ENCODE assay signal across 12 cellular contexts in genomic region chr7:21923663-21924062, GRCh38. TPM values are rescaled to one million over a fixed set of nuclear protein-coding genes. Genes with fewer than 3 reads are reported as not detected.
DNase-seq lines count a peak whose midpoint lies in the region; ATAC-seq, FAIRE-seq and TF ChIP-seq lines count a peak whose summit lies in the region.
"Had no signal": no experiment of that assay in that cellular context is flagged by ENCODE, and none has a peak within 500 bp of the region (broad histone marks: within the 10 kb centered on the region; RNA-seq: fewer than 3 reads in every experiment).

No MANE protein-coding gene starts in this region.

- no peak for TF ChIP-seq POLR2A in endothelial cell of umbilical vein (IDR thresholded peaks at IDR 0.05; ENCODE audit: low read depth, low read length)

- H3K4me3 ChIP-seq in Karpas-422 (ENCODE audit: low read length) = no peak overlapping the region
- no peak overlapping the region for H3K4me3 ChIP-seq in endothelial cell of umbilical vein (replicated peaks in 1 of 3; ENCODE audit: insufficient read depth in 1 of 3, low read depth in 1 of 3, low read length in 3 of 3)
- no peak overlapping the region for H3K4me3 ChIP-seq in aorta (ENCODE audit: low read length in 2 of 2)

- H2AFZ ChIP-seq in Karpas-422 (ENCODE audit: low read length) (no peak overlapping the region), endothelial cell of umbilical vein (ENCODE audit: low read depth, low read length) (peak overlapping the region; percentile 59)

- H3K4me1 ChIP-seq in Karpas-422 (ENCODE audit: low read length) (peaks cover 89% of the 10 kb centered on the region), endothelial cell of umbilical vein (ENCODE audit: control insufficient read depth, extremely low read depth, insufficient read depth, low read length) (peaks cover 24% of the 10 kb centered on the region), aorta (ENCODE audit: control insufficient read depth in 1 of 2, insufficient read depth in 2 of 2, low read length in 2 of 2) (no peaks in the 10 kb centered on the region)

- no peak overlapping the region for H3K4me3 Mint-ChIP-seq in stimulated activated naive CD8-positive, alpha-beta T cell treated with anti-CD3 and anti-CD28 coated beads, Interleukin-15, amount 100 ng/mL, for 72 hours
- H3K4me3 Mint-ChIP-seq: activated CD8-positive, alpha-beta memory T cell treated with anti-CD3 and anti-CD28 coated beads, Interleukin-2, amount 10 ng/mL, durations not matched to agents 7 days and 5 days; T-helper 17 cell had no signal

- intact Hi-C loops in endothelial cell of umbilical vein (cut with micrococcal nuclease) (loop anchor here (1.0 kb wide), 2 partner anchors 11 to 16 kb away; no protein-coding TSS in a partner anchor), aorta (cut with DNase I) (no loop called here)

- peaks cover 0 to 7% of the 10 kb centered on the region in 2 donors for H3K9me3 Mint-ChIP-seq in stimulated activated naive CD8-positive, alpha-beta T cell treated with anti-CD3 and anti-CD28 coated beads, Interleukin-15, amount 100 ng/mL, for 72 hours

- DNase-seq in A172 (ENCODE audit: low spot score) (peak; percentile 51), Karpas-422 (peak; percentile 53), NCI-H526 (lab: John Stamatoyannopoulos, UW) (peak; percentile 45 to 62), endothelial cell of umbilical vein (ENCODE audit: low read depth, low spot score) (peak; percentile 87), aorta (no peak), SKM-1 treated with dmso at 0.1 percent for 144 hours (lab: John Stamatoyannopoulos, UW; ENCODE audit: unreplicated experiment) (no peak), NCI-H226 (no peak)
- no peak for DNase-seq in stimulated activated naive CD8-positive, alpha-beta T cell treated with anti-CD3 and anti-CD28 coated beads, Interleukin-15, amount 100 ng/mL, for 72 hours
- DNase-seq: activated CD8-positive, alpha-beta memory T cell treated with anti-CD3 and anti-CD28 coated beads, Interleukin-2, amount 10 ng/mL, durations not matched to agents 7 days and 5 days; T-helper 17 cell had no signal

- H3K27me3 ChIP-seq in Karpas-422 (ENCODE audit: low read length) (no peaks in the 10 kb centered on the region), endothelial cell of umbilical vein (ENCODE audit: control insufficient read depth in 2 of 2, insufficient read depth in 2 of 2, low read length in 2 of 2) (no peaks in the 10 kb centered on the region), aorta (ENCODE audit: control insufficient read depth in 1 of 2, insufficient read depth in 2 of 2, low read length in 1 of 2) (no peaks in the 10 kb centered on the region)

- peaks cover 100% of the 10 kb centered on the region for H3K79me2 ChIP-seq in Karpas-422 (ENCODE audit: low read length)
- H3K79me2 ChIP-seq in endothelial cell of umbilical vein (ENCODE audit: control insufficient read depth, insufficient read depth, low read length) = peaks cover 83% of the 10 kb centered on the region

- no peak overlapping the region for H3K27ac Mint-ChIP-seq in stimulated activated naive CD8-positive, alpha-beta T cell treated with anti-CD3 and anti-CD28 coated beads, Interleukin-15, amount 100 ng/mL, for 72 hours
- H3K27ac Mint-ChIP-seq: activated CD8-positive, alpha-beta memory T cell treated with anti-CD3 and anti-CD28 coated beads, Interleukin-2, amount 10 ng/mL, durations not matched to agents 7 days and 5 days had no signal

- no peaks in the 10 kb centered on the region for H3K9me2 ChIP-seq in Karpas-422 (replicated peaks; ENCODE audit: insufficient read depth, low read length)

- POLR2A ChIA-PET in endothelial cell of umbilical vein (lab: Charles Lee) = interaction anchor here (1.0 kb wide), 1 partner anchor 21 kb away, joined by 5 read pairs; no protein-coding TSS in a partner anchor

- H4K20me1 ChIP-seq in Karpas-422 (ENCODE audit: insufficient read depth, low read depth, low read length) (peaks cover 5% of the 10 kb centered on the region; the same call in 1 of the 2 replicates), endothelial cell of umbilical vein (replicated peaks; ENCODE audit: control insufficient read depth, extremely low read depth, insufficient read depth, low read length) (no peaks in the 10 kb centered on the region)

- H3K27ac ChIP-seq in Karpas-422 (ENCODE audit: low read length) = peak overlapping the region; percentile 99
- peak overlapping the region; percentile 56 for H3K27ac ChIP-seq in endothelial cell of umbilical vein (ENCODE audit: insufficient read depth, low read depth, low read length)
- H3K27ac ChIP-seq in aorta (ENCODE audit: low read depth in 1 of 2, low read length in 2 of 2) = no peak overlapping the region

- no TSS peak for BruUV-seq in endothelial cell of umbilical vein (replicated peaks; lab: Mats Ljungman, UMichigan)

- H3K4me1 Mint-ChIP-seq in stimulated activated naive CD8-positive, alpha-beta T cell treated with anti-CD3 and anti-CD28 coated beads, Interleukin-15, amount 100 ng/mL, for 72 hours = peaks cover 15% of the 10 kb centered on the region
- H3K4me1 Mint-ChIP-seq: T-helper 17 cell had no signal

- H3K9me1 ChIP-seq in endothelial cell of umbilical vein (replicated peaks; ENCODE audit: control insufficient read depth, extremely low read depth, insufficient read depth, low read length) = no peaks in the 10 kb centered on the region

- H3K36me3 ChIP-seq in Karpas-422 (ENCODE audit: insufficient read depth, low read length) (peaks cover 18% of the 10 kb centered on the region), endothelial cell of umbilical vein (ENCODE audit: control insufficient read depth in 2 of 2, extremely low read depth in 1 of 2, insufficient read depth in 2 of 2, low read length in 2 of 2) (no peaks in the 10 kb centered on the region), aorta (ENCODE audit: control insufficient read depth in 1 of 2, insufficient read depth in 2 of 2, low read length in 1 of 2) (no peaks in the 10 kb centered on the region)

- H3K9ac ChIP-seq in Karpas-422 (ENCODE audit: low read length) (peak overlapping the region; percentile 32), endothelial cell of umbilical vein (replicated peaks; ENCODE audit: extremely low read depth, insufficient read depth, low read length) (peak overlapping the region; percentile 21)

- dilution Hi-C loops in endothelial cell of umbilical vein (cut with MboI; ENCODE audit: extremely low pct_ligation_motif_present, low sequenced_read_pairs) = no loop called here

- CTCF ChIA-PET in endothelial cell of umbilical vein (lab: Charles Lee) = interaction anchor here (0.7 to 1.5 kb wide), 6 partner anchors 16 to 1619 kb away, joined by 3 to 8 read pairs (median 4); partner anchors contain the start of gene CDCA7L

- H3K27me3 Mint-ChIP-seq in stimulated activated naive CD8-positive, alpha-beta T cell treated with anti-CD3 and anti-CD28 coated beads, Interleukin-15, amount 100 ng/mL, for 72 hours = no peaks in the 10 kb centered on the region
- H3K27me3 Mint-ChIP-seq: activated CD8-positive, alpha-beta memory T cell treated with anti-CD3 and anti-CD28 coated beads, Interleukin-2, amount 10 ng/mL, durations not matched to agents 7 days and 5 days; T-helper 17 cell had no signal

- no peak for TF ChIP-seq CTCF in endothelial cell of umbilical vein (IDR thresholded peaks at IDR 0.05; ENCODE audit: extremely low read depth in 1 of 2, insufficient read depth in 1 of 2, low read depth in 1 of 2, low read length in 2 of 2)

- no peak for ATAC-seq in aorta (ENCODE audit: low FRiP score)
- ATAC-seq in stimulated activated naive CD8-positive, alpha-beta T cell treated with anti-CD3 and anti-CD28 coated beads, Interleukin-15, amount 100 ng/mL, for 72 hours = no peak
- ATAC-seq: activated CD8-positive, alpha-beta memory T cell treated with anti-CD3 and anti-CD28 coated beads, Interleukin-2, amount 10 ng/mL, durations not matched to agents 7 days and 5 days; esophagus mucosa; T-helper 17 cell had no signal

- 58 to 71% methylated on average over 2 of the region's 2 CpGs for WGBS in aorta, 2 donors

- peak overlapping the region; percentile 55 for H3K4me2 ChIP-seq in Karpas-422 (ENCODE audit: low read depth, low read length, poor library complexity, severe bottlenecking)
- H3K4me2 ChIP-seq in endothelial cell of umbilical vein (ENCODE audit: insufficient read depth, low read length) = peak overlapping the region; percentile 34

- H3K9me3 ChIP-seq in Karpas-422 (ENCODE audit: low read length) (no peaks in the 10 kb centered on the region), endothelial cell of umbilical vein (replicated peaks; ENCODE audit: control insufficient read depth, insufficient read depth, low read length) (no peaks in the 10 kb centered on the region), aorta (ENCODE audit: control insufficient read depth, low read length) (peaks cover 4% of the 10 kb centered on the region)

- FAIRE-seq in endothelial cell of umbilical vein (lab: Jason Lieb, UNC) = peak; percentile 71
- FAIRE-seq: islet of Langerhans had no signal

TF ChIP-seq in endothelial cell of umbilical vein, 7 proteins besides CTCF, POLR2A, EP300 and RAD21:
- TF ChIP-seq FOS (IDR thresholded peaks at IDR 0.05; ENCODE audit: borderline replicate concordance, insufficient read depth, low read length) = no peak
- TF ChIP-seq POLR2AphosphoS5 (IDR thresholded peaks at IDR 0.05; ENCODE audit: insufficient read depth, low read depth, low read length) = no peak
- TF ChIP-seq, protein P1, sequence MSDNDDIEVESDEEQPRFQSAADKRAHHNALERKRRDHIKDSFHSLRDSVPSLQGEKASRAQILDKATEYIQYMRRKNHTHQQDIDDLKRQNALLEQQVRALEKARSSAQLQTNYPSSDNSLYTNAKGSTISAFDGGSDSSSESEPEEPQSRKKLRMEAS (IDR thresholded peaks at IDR 0.05; ENCODE audit: insufficient read depth, insufficient read length) = no peak
- no peak for TF ChIP-seq GATA2 (IDR thresholded peaks at IDR 0.05; ENCODE audit: insufficient read depth, insufficient read length, low read depth, low read length)

RNA-seq across cellular contexts. Expression of gene CDCA7L, which starts 22.0 kb away (rescaled TPM):
- total RNA-seq in A172 (2014; rRNA removed; shearing (Covaris generic)) = 97.8 and 100 TPM in 2 replicates
- 278 and 314 TPM in 2 replicates for total RNA-seq in Karpas-422 (2014; rRNA removed; shearing (Covaris generic); ENCODE audit: low replicate concordance)
- 91.6 and 93.7 TPM in 2 replicates for total RNA-seq in endothelial cell of umbilical vein
- 53.9 and 68.4 TPM in 2 replicates for polyA plus RNA-seq in endothelial cell of umbilical vein
- polyA plus RNA-seq in endothelial cell of umbilical vein (2011; cell fraction: cytosol; rRNA removed) = 83.1 and 87.0 TPM in 2 replicates
- polyA plus RNA-seq in endothelial cell of umbilical vein (2011; cell fraction: nucleus; rRNA removed) = 105 and 109 TPM in 2 replicates
- polyA plus RNA-seq in endothelial cell of umbilical vein (2012) = 70.5 and 73.7 TPM in 2 replicates
- polyA minus RNA-seq in endothelial cell of umbilical vein = 132 and 181 TPM in 2 replicates
- 34.2 TPM for polyA minus RNA-seq in endothelial cell of umbilical vein (2011; cell fraction: cytosol; rRNA and poly(A)+ RNA removed)
- 92.5 and 108 TPM in 2 replicates for polyA minus RNA-seq in endothelial cell of umbilical vein (2011; cell fraction: nucleus; rRNA and poly(A)+ RNA removed)
- total RNA-seq in aorta = 1 to 10 TPM; 4.9 to 7.2 TPM
- polyA plus RNA-seq in aorta = 1 to 10 TPM; 4.1 to 4.9 TPM

Comparison
In these comparisons a context has a peak if more than half of its experiments do, and no peak if none do; other contexts are left out.
1. DNase-seq: peak in A172 (single experiment), Karpas-422 (single experiment), NCI-H526 (2 of 2) and endothelial cell of umbilical vein (single experiment); none in aorta (0 of 2), SKM-1 treated with dmso at 0.1 percent for 144 hours (single experiment), NCI-H226 (single experiment) and stimulated activated naive CD8-positive, alpha-beta T cell treated with anti-CD3 and anti-CD28 coated beads, Interleukin-15, amount 100 ng/mL, for 72 hours (0 of 2).
2. H3K27ac ChIP-seq: peak in Karpas-422 (single experiment) and endothelial cell of umbilical vein (single experiment); none in aorta (0 of 2).
3. RNA of gene CDCA7L, which starts 22.0 kb away (total RNA-seq): 278 to 314 TPM in Karpas-422, 97.8 to 100 TPM in A172 and 91.6 to 93.7 TPM in endothelial cell of umbilical vein; 4.9 to 7.2 TPM in aorta; every median in the first group is over 10 times any median in the second.